22 cellular contexts compared by ENCODE assay signal in the genomic region with DNA sequence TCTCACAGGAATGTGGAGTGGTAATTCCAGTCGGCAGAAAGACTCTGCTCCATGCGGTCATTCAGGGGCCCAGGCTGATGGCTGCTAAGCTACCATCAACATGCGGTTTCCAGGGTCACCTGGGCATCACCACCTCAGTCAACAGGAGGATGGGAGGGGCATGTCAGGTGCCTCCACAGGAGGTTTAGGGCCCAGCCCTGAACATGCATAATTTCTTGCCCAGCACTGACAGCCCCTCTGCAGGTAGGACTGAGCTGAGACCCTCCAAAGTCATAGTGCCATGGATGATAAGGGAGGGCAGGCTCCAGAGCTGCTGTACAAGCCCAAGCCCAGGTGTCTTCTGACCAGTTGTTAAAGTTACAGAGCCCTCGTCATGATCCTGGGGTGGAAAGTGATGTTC.
DNase-seq lines count a peak whose midpoint lies in the region; FAIRE-seq and TF ChIP-seq lines count a peak whose summit lies in the region.
"Had no signal": no experiment of that assay in that cellular context is flagged by ENCODE, and none has a peak within 500 bp of the region (broad histone marks: within the 10 kb centered on the region; RNA-seq: fewer than 3 reads in every experiment).

No MANE protein-coding gene starts in this region.

- TF ChIP-seq RAD21 in H1 (IDR thresholded peaks at IDR 0.05 in 1 of 2, conservative IDR thresholded peaks at IDR 0.05 in 1 of 2; ENCODE audit: low read depth in 2 of 2, low read length in 2 of 2) = no peak

- H3F3A ChIP-seq in Loucy (ENCODE audit: low read depth) = no peaks in the 10 kb centered on the region

- no peak overlapping the region for H3K23ac ChIP-seq in H1 (ENCODE audit: insufficient read length)

- CTCF ChIA-PET in H1 (lab: Charles Lee; ENCODE audit: partially characterized antibody) (interaction anchor here (0.8 to 1.8 kb wide), 2 partner anchors 362 to 367 kb away, joined by 4 to 5 read pairs; no protein-coding TSS in a partner anchor), HEK293T (lab: Yijun Ruan, JAX) (interaction anchor here (1.2 kb wide), 1 partner anchor 12 kb away, joined by 5 read pairs; no protein-coding TSS in a partner anchor)

- no peak for FAIRE-seq in H1 (lab: Jason Lieb, UNC)
- FAIRE-seq: A549, GM12891, GM18507, H54 had no signal

- intact Hi-C loops in ovary (cut with DNase I) = no loop called here

- H4K5ac ChIP-seq in H1 (ENCODE audit: insufficient read length, low read depth, low read length) = no peak overlapping the region

- no peak overlapping the region for H3K4me3 Mint-ChIP-seq in osteocyte (ENCODE audit: unreplicated experiment)
- H3K4me3 Mint-ChIP-seq: CD4-positive, alpha-beta memory T cell; GM23338 had no signal

- H3K4me1 ChIP-seq in Loucy (ENCODE audit: insufficient read depth, low read length, poor library complexity, severe bottlenecking) = peaks cover 10% of the 10 kb centered on the region
- H3K4me1 ChIP-seq in H1 (replicated peaks in 1 of 4; ENCODE audit: control insufficient read depth in 3 of 4, insufficient read depth in 4 of 4, low read length in 3 of 4) = no peaks in the 10 kb centered on the region; a peak in 1 of 7 replicates
- no peaks in the 10 kb centered on the region for H3K4me1 ChIP-seq in ovary (ENCODE audit: insufficient read depth)
- H3K4me1 ChIP-seq: A549, HAP-1 had no signal

- no peak overlapping the region for H2BK5ac ChIP-seq in H1 (ENCODE audit: low read depth, low read length)

- no peak overlapping the region for H3K4ac ChIP-seq in H1 (replicated peaks; ENCODE audit: insufficient read length, low read depth, low read length)

- peaks cover 3% of the 10 kb centered on the region for H3K9me3 Mint-ChIP-seq in osteocyte (ENCODE audit: unreplicated experiment)
- H3K9me3 Mint-ChIP-seq: GM23338 had no signal

- peaks cover 63% of the 10 kb centered on the region; the same call in 1 of the 2 replicates for H3K36me3 ChIP-seq in Loucy (ENCODE audit: insufficient read depth, low read length)
- no peaks in the 10 kb centered on the region for H3K36me3 ChIP-seq in H1 (ENCODE audit: control insufficient read depth in 2 of 4, insufficient read depth in 4 of 4, low read length in 3 of 4)
- no peaks in the 10 kb centered on the region for H3K36me3 ChIP-seq in ovary
- H3K36me3 ChIP-seq: HAP-1 had no signal

- H3K56ac ChIP-seq in H1 (replicated peaks; ENCODE audit: insufficient read length, low read depth, low read length) = no peak overlapping the region

- DNase-seq in H1 (ENCODE audit: low read depth in 1 of 2, low spot score in 2 of 2) = no peak
- DNase-seq in osteocyte (ENCODE audit: extremely low spot score, unreplicated experiment) = peak; percentile 67
- DNase-seq in HEK293T (ENCODE audit: extremely low spot score) = no peak
- no peak for DNase-seq in ovary
- DNase-seq in amniotic stem cell (lab: John Stamatoyannopoulos, UW) = no peak
- DNase-seq: 8988T; ACHN; AML-193; C1 segment of cervical spinal cord; Calu3; CD4-positive, alpha-beta memory T cell; COR-L47; DMS53; DMS79 treated with DMSO at 0.1 percent for 48 hours; GF-D8 had no signal

- peaks cover 37% of the 10 kb centered on the region for H3K79me2 ChIP-seq in Loucy (ENCODE audit: insufficient read depth, low read length)
- H3K79me2 ChIP-seq in H1 (ENCODE audit: control insufficient read depth in 1 of 2, insufficient read depth in 2 of 2, low read length in 2 of 2) = no peaks in the 10 kb centered on the region

- no peak overlapping the region for H4K91ac ChIP-seq in H1 (replicated peaks; ENCODE audit: insufficient read length, low read length)

- TF ChIP-seq CTCF in Loucy (conservative IDR thresholded peaks at IDR 0.05; ENCODE audit: low read length) = no peak
- TF ChIP-seq CTCF in H1 (IDR thresholded peaks at IDR 0.05; ENCODE audit: control extremely low read depth in 1 of 3, insufficient read depth in 1 of 3, low read depth in 1 of 3, low read length in 3 of 3) = no peak
- no peak for TF ChIP-seq CTCF in osteocyte (IDR thresholded peaks at IDR 0.05)
- TF ChIP-seq CTCF in ovary (IDR thresholded peaks at IDR 0.05) = no peak

- H3K4me3 ChIP-seq in Loucy (ENCODE audit: low read length, poor library complexity, severe bottlenecking) = no peak overlapping the region
- H3K4me3 ChIP-seq in H1 (ENCODE audit: extremely low read depth in 1 of 4, insufficient read depth in 2 of 4, low read depth in 3 of 4, low read length in 4 of 4) = no peak overlapping the region
- H3K4me3 ChIP-seq in ovary = no peak overlapping the region
- H3K4me3 ChIP-seq: A549, GM23338, HAP-1 had no signal

- no peaks in the 10 kb centered on the region for H3K79me1 ChIP-seq in H1 (ENCODE audit: low read depth, low read length)

- H3K18ac ChIP-seq in H1 (ENCODE audit: extremely low read depth, low read length) = no peak overlapping the region

- POLR2A ChIA-PET in H1 (lab: Charles Lee; ENCODE audit: partially characterized antibody) (no interaction called here), HEK293T (lab: Yijun Ruan, JAX) (no interaction called here)

- no peak overlapping the region for H3K14ac ChIP-seq in H1 (ENCODE audit: insufficient read length)

- no peak overlapping the region for H2BK120ac ChIP-seq in H1 (replicated peaks; ENCODE audit: low read depth, low read length)

- peaks cover 6% of the 10 kb centered on the region for H3K27me3 Mint-ChIP-seq in osteocyte (ENCODE audit: unreplicated experiment)

- H3K27ac Mint-ChIP-seq in osteocyte (ENCODE audit: unreplicated experiment) = no peak overlapping the region
- H3K27ac Mint-ChIP-seq: CD4-positive, alpha-beta memory T cell; GM23338 had no signal

- no peaks in the 10 kb centered on the region for H3K36me3 Mint-ChIP-seq in osteocyte (ENCODE audit: unreplicated experiment)
- H3K36me3 Mint-ChIP-seq: CD4-positive, alpha-beta memory T cell had no signal

- TF ChIP-seq POLR2A in H1 (IDR thresholded peaks at IDR 0.05; ENCODE audit: control extremely low read depth in 1 of 2, low read depth in 2 of 2, low read length in 2 of 2) (no peak), ovary (IDR thresholded peaks at IDR 0.05) (no peak)

- H3K27me3 ChIP-seq in Loucy (ENCODE audit: insufficient read depth, low read length, poor library complexity, severe bottlenecking) (no peaks in the 10 kb centered on the region), H1 (replicated peaks in 1 of 4; ENCODE audit: control insufficient read depth in 3 of 4, extremely low read depth in 1 of 4, insufficient read depth in 3 of 4, low read length in 3 of 4) (no peaks in the 10 kb centered on the region), ovary (no peaks in the 10 kb centered on the region)

- no peak overlapping the region for H2BK15ac ChIP-seq in H1 (ENCODE audit: low read length)

- H3K4me2 ChIP-seq in Loucy (ENCODE audit: low read depth, low read length, poor library complexity, severe bottlenecking) (peak overlapping the region; percentile 34), H1 (ENCODE audit: insufficient read depth in 1 of 2, low read depth in 2 of 2, low read length in 2 of 2) (no peak overlapping the region)
- H3K4me2 ChIP-seq: A549, GM23338 had no signal

- no peak overlapping the region for H2BK20ac ChIP-seq in H1 (ENCODE audit: low read length)

- H3K9me3 ChIP-seq in Loucy (ENCODE audit: insufficient read depth, low read depth, low read length) = no peaks in the 10 kb centered on the region
- H3K9me3 ChIP-seq in H1 (ENCODE audit: insufficient read depth in 2 of 2, low read depth in 1 of 2, low read length in 1 of 2) = no peaks in the 10 kb centered on the region
- H3K9me3 ChIP-seq in ovary = no peaks in the 10 kb centered on the region
- H3K9me3 ChIP-seq: HAP-1 had no signal

- H3K9ac ChIP-seq in Loucy (ENCODE audit: low read depth, low read length, poor library complexity, severe bottlenecking) = no peak overlapping the region
- no peak overlapping the region for H3K9ac ChIP-seq in H1 (replicated peaks in 1 of 4; ENCODE audit: extremely low read depth in 1 of 4, low read depth in 3 of 4, low read length in 3 of 4)

- no peak overlapping the region for H2AK5ac ChIP-seq in H1 (ENCODE audit: low read depth, low read length)

- TF ChIP-seq EP300 in H1 (IDR thresholded peaks at IDR 0.05; ENCODE audit: borderline replicate concordance in 1 of 2, low read depth in 2 of 2, low read length in 2 of 2) = no peak
- no peak for TF ChIP-seq EP300 in ovary (IDR thresholded peaks at IDR 0.05)

- H3K9me2 ChIP-seq in Loucy (replicated peaks; ENCODE audit: low read depth, low read length) = no peaks in the 10 kb centered on the region

- peaks cover 34% of the 10 kb centered on the region for H4K20me1 ChIP-seq in Loucy (ENCODE audit: insufficient read depth, low read length, poor library complexity, severe bottlenecking)
- no peaks in the 10 kb centered on the region for H4K20me1 ChIP-seq in H1 (replicated peaks in 1 of 2; ENCODE audit: control insufficient read depth in 1 of 2, insufficient read depth in 2 of 2, low read length in 2 of 2)

- H3K27ac ChIP-seq in H1 (ENCODE audit: low read depth, low read length) (no peak overlapping the region), ovary (no peak overlapping the region)
- H3K27ac ChIP-seq: A549 had no signal

- H2BK12ac ChIP-seq in H1 (ENCODE audit: low read depth, low read length) = no peak overlapping the region

- WGBS in H1 (ENCODE audit: extremely low coverage in 1 of 2, insufficient coverage in 1 of 2, insufficient read length in 1 of 2, insufficient replicate concordance in 2 of 2, low coverage in 1 of 2, low lambda C conversion rate in 2 of 2, missing lambda C conversion rate in 1 of 2), 2 experiments = 92% methylated on average over 4 of the region's 4 CpGs; no CpG with 5 or more reads in 1 of the 2 experiments
- WGBS in ovary, 3 donors = 85 to 93% (median 87%) methylated on average over 4 of the region's 4 CpGs

- H4K8ac ChIP-seq in H1 (ENCODE audit: extremely low read depth, insufficient read depth, low read length) = peak overlapping the region; percentile 71; the same call in 1 of the 2 replicates

- H3K4me1 Mint-ChIP-seq in osteocyte (ENCODE audit: unreplicated experiment) = no peaks in the 10 kb centered on the region

- H2AFZ ChIP-seq in Loucy (ENCODE audit: low read length) (no peak overlapping the region), H1 (ENCODE audit: low read length) (no peak overlapping the region)
- H2AFZ ChIP-seq: GM23338 had no signal

- H3K23me2 ChIP-seq in H1 (ENCODE audit: low read depth, low read length) = no peaks in the 10 kb centered on the region

TF ChIP-seq in H1, 55 proteins besides CTCF, POLR2A, EP300 and RAD21 (continues in another document):
- TF ChIP-seq GABPA (IDR thresholded peaks at IDR 0.05; ENCODE audit: borderline replicate concordance, insufficient read depth, low read length) (no peak), SIX5 (IDR thresholded peaks at IDR 0.05; ENCODE audit: low read depth, low read length) (no peak)

TF ChIP-seq in HEK293T, 16 proteins besides CTCF, POLR2A, EP300 and RAD21 (continues in another document):
- TF ChIP-seq ZNF384 (IDR thresholded peaks at IDR 0.05) (no peak), TARDBP (IDR thresholded peaks at IDR 0.05) (no peak)
